2 cellular contexts compared by ENCODE assay signal in the genomic region with DNA sequence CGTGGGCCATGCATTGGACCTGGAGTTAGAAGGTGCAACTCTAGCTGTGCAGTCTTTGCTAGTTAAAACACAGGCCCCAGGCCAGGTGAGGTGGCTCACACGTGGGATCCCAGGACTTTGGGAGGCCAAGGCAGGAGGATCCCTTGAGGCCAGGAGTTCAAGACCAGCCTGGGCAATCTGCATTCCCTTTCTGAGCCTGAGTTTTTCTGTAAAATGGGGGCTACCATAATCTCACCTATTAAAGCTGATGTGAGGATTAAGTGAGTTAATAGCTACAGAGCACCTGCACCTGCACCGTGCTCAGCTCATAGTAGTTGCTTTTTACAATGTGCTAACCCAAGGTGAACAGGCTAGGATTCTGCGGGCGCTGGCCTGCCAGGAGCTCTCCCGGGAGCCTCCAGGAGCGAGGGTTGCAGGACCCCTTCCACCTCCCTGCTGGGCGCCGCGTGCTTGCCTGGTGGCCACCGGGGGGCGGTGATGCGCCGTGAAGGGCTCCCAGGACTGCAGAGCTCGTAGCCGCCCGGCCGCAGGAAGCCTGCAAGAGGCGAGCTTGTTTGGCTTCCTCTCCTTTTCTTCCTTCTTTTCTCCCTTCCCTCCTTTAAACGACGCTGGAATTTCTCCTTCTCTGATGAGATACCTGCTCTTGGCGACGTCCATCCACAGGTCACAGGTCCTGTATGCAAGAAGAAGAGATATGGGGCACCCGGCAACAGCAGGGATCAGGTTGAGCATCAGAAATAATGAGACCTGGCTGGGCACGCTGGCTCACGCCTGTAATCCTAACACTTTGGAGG.
TF ChIP-seq lines count a peak whose summit lies in the region.

No MANE protein-coding gene starts in this region.

TF ChIP-seq in HCT116, 20 proteins besides CTCF, POLR2A, EP300 and RAD21 (continued from another document):
- TF ChIP-seq, protein P1, sequence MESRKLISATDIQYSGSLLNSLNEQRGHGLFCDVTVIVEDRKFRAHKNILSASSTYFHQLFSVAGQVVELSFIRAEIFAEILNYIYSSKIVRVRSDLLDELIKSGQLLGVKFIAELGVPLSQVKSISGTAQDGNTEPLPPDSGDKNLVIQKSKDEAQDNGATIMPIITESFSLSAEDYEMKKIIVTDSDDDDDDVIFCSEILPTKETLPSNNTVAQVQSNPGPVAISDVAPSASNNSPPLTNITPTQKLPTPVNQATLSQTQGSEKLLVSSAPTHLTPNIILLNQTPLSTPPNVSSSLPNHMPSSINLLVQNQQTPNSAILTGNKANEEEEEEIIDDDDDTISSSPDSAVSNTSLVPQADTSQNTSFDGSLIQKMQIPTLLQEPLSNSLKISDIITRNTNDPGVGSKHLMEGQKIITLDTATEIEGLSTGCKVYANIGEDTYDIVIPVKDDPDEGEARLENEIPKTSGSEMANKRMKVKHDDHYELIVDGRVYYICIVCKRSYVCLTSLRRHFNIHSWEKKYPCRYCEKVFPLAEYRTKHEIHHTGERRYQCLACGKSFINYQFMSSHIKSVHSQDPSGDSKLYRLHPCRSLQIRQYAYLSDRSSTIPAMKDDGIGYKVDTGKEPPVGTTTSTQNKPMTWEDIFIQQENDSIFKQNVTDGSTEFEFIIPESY (IDR thresholded peaks at IDR 0.05; ENCODE audit: extremely low read depth, insufficient replicate concordance, low read length): no peak
- TF ChIP-seq SP1 (IDR thresholded peaks at IDR 0.05; ENCODE audit: low read depth) (no peak), ZFX (IDR thresholded peaks at IDR 0.05) (no peak)

TF ChIP-seq in SK-N-SH, 30 proteins besides CTCF, POLR2A, EP300 and RAD21 (continued from another document):
- TF ChIP-seq, protein P2, sequence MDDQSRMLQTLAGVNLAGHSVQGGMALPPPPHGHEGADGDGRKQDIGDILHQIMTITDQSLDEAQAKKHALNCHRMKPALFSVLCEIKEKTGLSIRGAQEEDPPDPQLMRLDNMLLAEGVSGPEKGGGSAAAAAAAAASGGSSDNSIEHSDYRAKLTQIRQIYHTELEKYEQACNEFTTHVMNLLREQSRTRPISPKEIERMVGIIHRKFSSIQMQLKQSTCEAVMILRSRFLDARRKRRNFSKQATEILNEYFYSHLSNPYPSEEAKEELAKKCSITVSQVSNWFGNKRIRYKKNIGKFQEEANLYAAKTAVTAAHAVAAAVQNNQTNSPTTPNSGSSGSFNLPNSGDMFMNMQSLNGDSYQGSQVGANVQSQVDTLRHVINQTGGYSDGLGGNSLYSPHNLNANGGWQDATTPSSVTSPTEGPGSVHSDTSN (IDR thresholded peaks at IDR 0.05): no peak
- TF ChIP-seq RXRA (IDR thresholded peaks at IDR 0.05; ENCODE audit: borderline replicate concordance, low read depth): no peak
- no peak for TF ChIP-seq RFX5 (IDR thresholded peaks at IDR 0.05; ENCODE audit: low read length)
- no peak for TF ChIP-seq FOXM1 (IDR thresholded peaks at IDR 0.05; ENCODE audit: low read depth)
- peak; percentile 58; the same call in 1 of the 2 replicates for TF ChIP-seq SMC3 (IDR thresholded peaks at IDR 0.05; ENCODE audit: low read depth, low read length)
TF ChIP-seq in SK-N-SH: peak in this region for 1.
